1 cellular context compared by ENCODE assay signal in the genomic region with DNA sequence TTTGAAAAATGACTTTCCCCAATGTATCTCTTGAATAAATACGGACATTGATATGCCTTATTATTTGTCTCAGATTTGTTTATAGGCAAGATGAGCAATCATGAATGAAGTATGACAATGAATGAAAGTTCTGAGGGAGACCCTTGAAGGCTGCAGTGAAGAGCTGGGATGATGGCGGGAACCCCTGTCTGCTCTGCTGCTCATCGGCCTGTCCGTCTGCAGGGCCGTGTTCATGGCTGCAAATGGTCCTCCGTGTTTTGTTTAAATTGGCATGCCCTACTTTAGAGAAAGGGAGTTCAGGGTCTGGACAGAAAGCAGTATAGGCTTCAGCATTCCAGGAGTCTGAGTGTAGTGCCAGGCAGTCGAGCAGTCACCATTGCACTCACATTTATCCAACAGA.
TF ChIP-seq lines count a peak whose summit lies in the region.

No MANE protein-coding gene starts in this region.

TF ChIP-seq in WTC11, 78 proteins besides CTCF, POLR2A, EP300 and RAD21 (continued from another document):
- TF ChIP-seq, protein P1, sequence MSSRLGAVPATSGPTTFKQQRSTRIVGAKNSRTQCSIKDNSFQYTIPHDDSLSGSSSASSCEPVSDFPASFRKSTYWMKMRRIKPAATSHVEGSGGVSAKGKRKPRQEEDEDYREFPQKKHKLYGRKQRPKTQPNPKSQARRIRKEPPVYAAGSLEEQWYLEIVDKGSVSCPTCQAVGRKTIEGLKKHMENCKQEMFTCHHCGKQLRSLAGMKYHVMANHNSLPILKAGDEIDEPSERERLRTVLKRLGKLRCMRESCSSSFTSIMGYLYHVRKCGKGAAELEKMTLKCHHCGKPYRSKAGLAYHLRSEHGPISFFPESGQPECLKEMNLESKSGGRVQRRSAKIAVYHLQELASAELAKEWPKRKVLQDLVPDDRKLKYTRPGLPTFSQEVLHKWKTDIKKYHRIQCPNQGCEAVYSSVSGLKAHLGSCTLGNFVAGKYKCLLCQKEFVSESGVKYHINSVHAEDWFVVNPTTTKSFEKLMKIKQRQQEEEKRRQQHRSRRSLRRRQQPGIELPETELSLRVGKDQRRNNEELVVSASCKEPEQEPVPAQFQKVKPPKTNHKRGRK (CRISPR knock-in tag; IDR thresholded peaks at IDR 0.05; ENCODE audit: borderline replicate concordance), result no peak
- no peak for TF ChIP-seq PRRX2 (CRISPR knock-in tag; IDR thresholded peaks at IDR 0.05)
- TF ChIP-seq, protein P2, sequence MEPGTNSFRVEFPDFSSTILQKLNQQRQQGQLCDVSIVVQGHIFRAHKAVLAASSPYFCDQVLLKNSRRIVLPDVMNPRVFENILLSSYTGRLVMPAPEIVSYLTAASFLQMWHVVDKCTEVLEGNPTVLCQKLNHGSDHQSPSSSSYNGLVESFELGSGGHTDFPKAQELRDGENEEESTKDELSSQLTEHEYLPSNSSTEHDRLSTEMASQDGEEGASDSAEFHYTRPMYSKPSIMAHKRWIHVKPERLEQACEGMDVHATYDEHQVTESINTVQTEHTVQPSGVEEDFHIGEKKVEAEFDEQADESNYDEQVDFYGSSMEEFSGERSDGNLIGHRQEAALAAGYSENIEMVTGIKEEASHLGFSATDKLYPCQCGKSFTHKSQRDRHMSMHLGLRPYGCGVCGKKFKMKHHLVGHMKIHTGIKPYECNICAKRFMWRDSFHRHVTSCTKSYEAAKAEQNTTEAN (CRISPR knock-in tag; IDR thresholded peaks at IDR 0.05), result no peak
- TF ChIP-seq, protein P3, sequence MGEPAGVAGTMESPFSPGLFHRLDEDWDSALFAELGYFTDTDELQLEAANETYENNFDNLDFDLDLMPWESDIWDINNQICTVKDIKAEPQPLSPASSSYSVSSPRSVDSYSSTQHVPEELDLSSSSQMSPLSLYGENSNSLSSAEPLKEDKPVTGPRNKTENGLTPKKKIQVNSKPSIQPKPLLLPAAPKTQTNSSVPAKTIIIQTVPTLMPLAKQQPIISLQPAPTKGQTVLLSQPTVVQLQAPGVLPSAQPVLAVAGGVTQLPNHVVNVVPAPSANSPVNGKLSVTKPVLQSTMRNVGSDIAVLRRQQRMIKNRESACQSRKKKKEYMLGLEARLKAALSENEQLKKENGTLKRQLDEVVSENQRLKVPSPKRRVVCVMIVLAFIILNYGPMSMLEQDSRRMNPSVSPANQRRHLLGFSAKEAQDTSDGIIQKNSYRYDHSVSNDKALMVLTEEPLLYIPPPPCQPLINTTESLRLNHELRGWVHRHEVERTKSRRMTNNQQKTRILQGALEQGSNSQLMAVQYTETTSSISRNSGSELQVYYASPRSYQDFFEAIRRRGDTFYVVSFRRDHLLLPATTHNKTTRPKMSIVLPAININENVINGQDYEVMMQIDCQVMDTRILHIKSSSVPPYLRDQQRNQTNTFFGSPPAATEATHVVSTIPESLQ (CRISPR knock-in tag; IDR thresholded peaks at IDR 0.05), result no peak
